ENCODE assay signal across 8 cellular contexts in the genomic region with DNA sequence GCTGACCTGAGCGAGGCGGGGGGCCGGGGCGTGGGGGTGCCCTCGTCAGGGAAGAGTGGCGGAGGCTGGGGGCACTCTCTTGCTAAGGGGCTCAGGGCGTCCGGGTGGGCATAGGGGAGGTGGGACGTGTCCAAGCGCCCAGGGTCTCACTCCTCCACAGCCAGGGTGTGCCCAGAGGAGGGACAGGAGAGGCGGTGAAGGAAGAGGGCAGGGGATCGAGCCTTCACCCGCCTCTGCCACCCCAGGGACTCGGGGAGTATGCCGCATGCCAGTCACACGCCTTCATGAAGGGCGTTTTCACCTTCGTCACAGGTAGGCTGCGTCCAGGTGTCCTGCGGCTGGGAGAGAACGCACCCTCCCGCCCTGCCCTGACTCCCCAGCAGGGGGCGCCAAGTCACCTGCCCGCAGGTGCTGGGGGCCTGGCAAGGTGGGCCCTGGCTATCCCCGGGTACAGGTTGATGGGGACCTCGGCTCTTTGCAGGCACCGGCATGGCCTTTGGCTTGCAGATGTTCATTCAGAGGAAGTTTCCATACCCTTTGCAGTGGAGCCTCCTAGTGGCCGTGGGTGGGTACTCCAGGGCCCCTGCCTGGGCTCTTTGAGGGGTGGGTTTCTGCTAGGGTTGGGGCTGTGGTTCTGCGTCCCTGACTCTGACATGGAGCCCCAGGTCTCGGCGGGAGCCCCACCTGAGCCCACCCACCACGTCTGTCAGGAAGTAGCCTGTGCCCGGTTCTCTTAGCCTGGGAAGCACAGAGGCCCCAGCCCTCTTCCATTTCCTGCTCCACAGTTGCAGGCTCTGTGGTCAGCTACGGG.
DNase-seq lines count a peak whose midpoint lies in the region; TF ChIP-seq lines count a peak whose summit lies in the region.

No MANE protein-coding gene starts in this region.

- DNase-seq in GM20000 (ENCODE audit: low spot score) (no peak), NCI-H1930 (lab: John Stamatoyannopoulos, UW) (peak; percentile 57 to 62), medulla oblongata (ENCODE audit: extremely low spot score) (peak; percentile 40), Ammon's horn (ENCODE audit: low spot score) (no peak)
- DNase-seq in activated CD4-positive, alpha-beta T cell treated with anti-CD3 and anti-CD28 coated beads for 1 hour: peak; percentile 51
- peak; percentile 34 to 38 for DNase-seq in stimulated activated CD8-positive, alpha-beta memory T cell treated with anti-CD3 and anti-CD28 coated beads, Interleukin-15, amount 100 ng/mL, for 4 hours (ENCODE audit: low read depth in 2 of 2)

- H3K4me3 ChIP-seq in BLaER1 treated with 17β-estradiol and CSF1 and Interleukin-3, amounts not matched to agents 10 nM and 100 nM: peak overlapping the region; percentile 66 to 85 (median 75)

- peaks cover 36 to 80% (median 69%) of the 10 kb centered on the region in 10 experiments for H3K4me1 ChIP-seq in BLaER1 treated with 17β-estradiol and CSF1 and Interleukin-3, amounts not matched to agents 10 nM and 100 nM

- peak; percentile 74 for TF ChIP-seq CTCF in GM20000 (IDR thresholded peaks at IDR 0.05; ENCODE audit: extremely low read depth, missing control alignments)

- H3K9me3 ChIP-seq in BLaER1 treated with 17β-estradiol and CSF1 and Interleukin-3, amounts not matched to agents 10 nM and 100 nM (replicated peaks in 1 of 11): no peaks in the 10 kb centered on the region

- peak overlapping the region; percentile 87 to 99 (median 96) for H3K4me2 ChIP-seq in BLaER1 treated with 17β-estradiol and CSF1 and Interleukin-3, amounts not matched to agents 10 nM and 100 nM

- peaks cover 0 to 5% (median 0%) of the 10 kb centered on the region in 11 experiments; a peak in 2 of 22 replicates for H3K27me3 ChIP-seq in BLaER1 treated with 17β-estradiol and CSF1 and Interleukin-3, amounts not matched to agents 10 nM and 100 nM

- H3K9ac ChIP-seq in BLaER1 treated with 17β-estradiol and CSF1 and Interleukin-3, amounts not matched to agents 10 nM and 100 nM: peak overlapping the region; percentile 77 to 91 (median 85)

- peaks cover 0 to 24% (median 7%) of the 10 kb centered on the region in 11 experiments; a peak in 7 of 22 replicates for H3K36me3 ChIP-seq in BLaER1 treated with 17β-estradiol and CSF1 and Interleukin-3, amounts not matched to agents 10 nM and 100 nM

- H4K20me1 ChIP-seq in BLaER1 treated with 17β-estradiol and CSF1 and Interleukin-3, amounts not matched to agents 10 nM and 100 nM: peaks cover 0 to 40% (median 18%) of the 10 kb centered on the region in 11 experiments; a peak in 16 of 22 replicates

- H3K27ac ChIP-seq in BLaER1 treated with 17β-estradiol and CSF1 and Interleukin-3, amounts not matched to agents 10 nM and 100 nM: peak overlapping the region; percentile 66 to 89 (median 83)
- peak overlapping the region; percentile 90 for H3K27ac ChIP-seq in cingulate gyrus (ENCODE audit: low read depth, low read length)

Comparison
In these comparisons a context has a peak if more than half of its experiments do, and no peak if none do; other contexts are left out.
1. DNase-seq: peak in NCI-H1930 (2 of 2), activated CD4-positive, alpha-beta T cell treated with anti-CD3 and anti-CD28 coated beads for 1 hour (single experiment), medulla oblongata (single experiment) and stimulated activated CD8-positive, alpha-beta memory T cell treated with anti-CD3 and anti-CD28 coated beads, Interleukin-15, amount 100 ng/mL, for 4 hours (2 of 2); none in GM20000 (single experiment) and Ammon's horn (single experiment).